ENCODE assay signal across 17 cellular contexts in genomic region chr2:8612734-8613179, GRCh38.
DNase-seq lines count a peak whose midpoint lies in the region; ATAC-seq, FAIRE-seq and TF ChIP-seq lines count a peak whose summit lies in the region.
"Had no signal": no experiment of that assay in that cellular context is flagged by ENCODE, and none has a peak within 500 bp of the region (broad histone marks: within the 10 kb centered on the region; RNA-seq: fewer than 3 reads in every experiment).

No MANE protein-coding gene starts in this region.

- H3K4me3 Mint-ChIP-seq in mesothelial cell of epicardium = no peak overlapping the region
- H3K4me3 Mint-ChIP-seq: B cell; CD4-positive, alpha-beta T cell had no signal

- DNase-seq in activated effector memory CD4-positive, alpha-beta T cell treated with anti-CD3 and anti-CD28 coated beads, Interleukin-2, amount 50 U/mL, for 16 hours = peak; percentile 46
- DNase-seq in activated effector memory CD4-positive, alpha-beta T cell treated with Interleukin-2 at 50 U/mL for 16 hours = no peak
- DNase-seq in hepatocyte (ENCODE audit: low spot score) (no peak), mesothelial cell of epicardium (ENCODE audit: low spot score in 2 of 2, unreplicated experiment in 2 of 2) (no peak), upper lobe of right lung (peak; percentile 42), pancreas (no peak), A172 (ENCODE audit: low spot score) (no peak), MV-4-11 (lab: John Stamatoyannopoulos, UW) (no peak)
- DNase-seq: C1 segment of cervical spinal cord, DMS79, GM23248 had no signal

- TF ChIP-seq CTCF in hepatocyte (IDR thresholded peaks at IDR 0.05; ENCODE audit: poor library complexity) (no peak), mesothelial cell of epicardium (IDR thresholded peaks at IDR 0.05; ENCODE audit: unreplicated experiment) (no peak), upper lobe of right lung (IDR thresholded peaks at IDR 0.05) (no peak), pancreas (IDR thresholded peaks at IDR 0.05) (no peak)

- peak overlapping the region; percentile 60 for H3K27ac Mint-ChIP-seq in mesothelial cell of epicardium
- H3K27ac Mint-ChIP-seq: B cell; CD4-positive, alpha-beta T cell had no signal

- H3K36me3 Mint-ChIP-seq in mesothelial cell of epicardium = peaks cover 2% of the 10 kb centered on the region

- intact Hi-C loops in upper lobe of right lung (cut with DNase I) = no loop called here
- intact Hi-C loops in pancreas (cut with DNase I) = no loop called here

- ATAC-seq in upper lobe of right lung (no peak), pancreas (no peak)
- ATAC-seq: GM12878 had no signal

- H3K4me1 Mint-ChIP-seq in mesothelial cell of epicardium = peaks cover 55% of the 10 kb centered on the region
- H3K4me1 Mint-ChIP-seq: B cell had no signal

- no peak overlapping the region for H2AFZ ChIP-seq in hepatocyte
- H2AFZ ChIP-seq: GM23248 had no signal

- no peak overlapping the region for H3K4me3 ChIP-seq in hepatocyte
- H3K4me3 ChIP-seq in upper lobe of right lung = no peak overlapping the region
- H3K4me3 ChIP-seq in pancreas = no peak overlapping the region
- H3K4me3 ChIP-seq: GM12878, GM23248 had no signal

- H3K9me3 ChIP-seq in hepatocyte (ENCODE audit: low read depth) = no peaks in the 10 kb centered on the region
- H3K9me3 ChIP-seq in upper lobe of right lung = no peaks in the 10 kb centered on the region
- no peaks in the 10 kb centered on the region for H3K9me3 ChIP-seq in pancreas

- no peak overlapping the region for H3K4me2 ChIP-seq in hepatocyte

- no peaks in the 10 kb centered on the region for H3K27me3 Mint-ChIP-seq in mesothelial cell of epicardium (ENCODE audit: low read depth)
- H3K27me3 Mint-ChIP-seq: CD4-positive, alpha-beta T cell had no signal

- no peak for FAIRE-seq in pancreas (lab: Jason Lieb, UNC)
- FAIRE-seq: A204.1, GM12878, GM18507, H54 had no signal

- no peaks in the 10 kb centered on the region for H4K20me1 ChIP-seq in hepatocyte (ENCODE audit: insufficient read depth, poor library complexity, severe bottlenecking)

- H3K27me3 ChIP-seq in hepatocyte (no peaks in the 10 kb centered on the region), upper lobe of right lung (no peaks in the 10 kb centered on the region), pancreas (no peaks in the 10 kb centered on the region)

- peak overlapping the region; percentile 90 for H3K27ac ChIP-seq in hepatocyte
- H3K27ac ChIP-seq in upper lobe of right lung = no peak overlapping the region
- H3K27ac ChIP-seq in pancreas = no peak overlapping the region
- H3K27ac ChIP-seq: GM23248 had no signal

- H3K9me3 Mint-ChIP-seq in mesothelial cell of epicardium = peaks cover 11% of the 10 kb centered on the region

- WGBS in hepatocyte (ENCODE audit: low lambda C conversion rate, missing lambda C conversion rate) = 67% methylated on average over 7 of the region's 7 CpGs
- 82 to 84% methylated on average over 7 of the region's 7 CpGs for WGBS in pancreas, 2 donors

- H3K36me3 ChIP-seq in hepatocyte (replicated peaks; ENCODE audit: insufficient read depth, low read depth) (no peaks in the 10 kb centered on the region), upper lobe of right lung (no peaks in the 10 kb centered on the region), pancreas (no peaks in the 10 kb centered on the region)

- H3K4me1 ChIP-seq in hepatocyte (ENCODE audit: insufficient read depth) = peaks cover 26% of the 10 kb centered on the region
- no peaks in the 10 kb centered on the region for H3K4me1 ChIP-seq in upper lobe of right lung
- H3K4me1 ChIP-seq in pancreas = no peaks in the 10 kb centered on the region

- no peaks in the 10 kb centered on the region for H3K79me2 ChIP-seq in hepatocyte

- H3K9me2 ChIP-seq in hepatocyte (replicated peaks; ENCODE audit: insufficient read depth) = no peaks in the 10 kb centered on the region

Comparison
In these comparisons a context has a peak if more than half of its experiments do, and no peak if none do; other contexts are left out.
1. DNase-seq: peak in activated effector memory CD4-positive, alpha-beta T cell treated with anti-CD3 and anti-CD28 coated beads, Interleukin-2, amount 50 U/mL, for 16 hours (single experiment) and upper lobe of right lung (single experiment); none in activated effector memory CD4-positive, alpha-beta T cell treated with Interleukin-2 at 50 U/mL for 16 hours (single experiment), hepatocyte (single experiment), mesothelial cell of epicardium (0 of 2), pancreas (0 of 6), A172 (single experiment) and MV-4-11 (single experiment).